Comparison of ENCODE assay signal across 25 cellular contexts in genomic region chr9:37345038-37345437, GRCh38.
"Had no signal": no experiment of that assay in that cellular context is flagged by ENCODE, and none has a peak within 500 bp of the region (broad histone marks: within the 10 kb centered on the region; RNA-seq: fewer than 3 reads in every experiment).

No MANE protein-coding gene starts in this region.

- H2AFZ ChIP-seq: hepatocyte, neural progenitor cell had no signal

- ATAC-seq: natural killer cell; sciatic nerve; stimulated activated naive B cell treated with anti-CD40 and anti-IgM and Interleukin-4, amounts not matched to agents 10 μg/mL and 1 μg/mL and 100 μg/mL, for 72 hours; stimulated activated naive CD8-positive, alpha-beta T cell treated with anti-CD3 and anti-CD28 coated beads, Interleukin-15, Interleukin-2, amounts not matched to agents 100 U/mL and 50 U/mL, for 24 hours had no signal

- H3K4me1 Mint-ChIP-seq: mesothelial cell of epicardium, nephron progenitor cell had no signal

- H3K27me3 ChIP-seq: hepatocyte, neural progenitor cell, ovary, right atrium auricular region, tibial nerve, uterus had no signal

- H3K4me3 ChIP-seq: hepatocyte, left ventricle myocardium inferior, lung, neural progenitor cell, ovary, right atrium auricular region, skin epidermis, tibial nerve, uterus had no signal

- H3K4me1 ChIP-seq: left ventricle myocardium inferior, right atrium auricular region, tibial nerve, uterus had no signal

- H3K36me3 ChIP-seq: neural progenitor cell, ovary, right atrium auricular region, uterus had no signal

- H3K4me2 ChIP-seq: hepatocyte, neural progenitor cell had no signal

- H3K27ac ChIP-seq: hepatocyte, left ventricle myocardium inferior, neural progenitor cell, ovary, right atrium auricular region, skin epidermis, tibial nerve, uterus had no signal

- H3K9me3 Mint-ChIP-seq: mesothelial cell of epicardium, naive B cell, natural killer cell, nephron progenitor cell, neural progenitor cell, type B pancreatic cell had no signal

- DNase-seq: islet precursor cell; left ventricle myocardium inferior; mesendoderm; naive B cell; natural killer cell; nephron progenitor cell; ovary; stimulated activated CD4-positive, alpha-beta T cell treated with anti-CD3 and anti-CD28 coated beads, Interleukin-12 subunit alpha, Interleukin-12 subunit beta, amount 100 ng/mL, for 4 hours; stimulated activated CD4-positive, alpha-beta T cell treated with anti-CD3 and anti-CD28 coated beads, Interleukin-15, amount 100 ng/mL, for 24 hours; stimulated activated CD4-positive, alpha-beta T cell treated with anti-CD3 and anti-CD28 coated beads, Interleukin-2, amount 100 ng/mL, for 24 hours; stimulated activated CD4-positive, alpha-beta T cell treated with anti-CD3 and anti-CD28 coated beads, Interleukin-4, amount 100 ng/mL, for 1 hour; stimulated activated naive B cell treated with anti-CD40 and anti-IgM and Interleukin-4, amounts not matched to agents 10 μg/mL and 1 μg/mL and 100 μg/mL, for 72 hours; stimulated activated naive CD8-positive, alpha-beta T cell treated with anti-CD3 and anti-CD28 coated beads, Interleukin-15, Interleukin-2, amounts not matched to agents 100 U/mL and 50 U/mL, for 24 hours; substantia nigra; uterus had no signal

- H3K9me3 ChIP-seq: left ventricle myocardium inferior, ovary, right atrium auricular region, tibial nerve, uterus had no signal

- H3K27ac Mint-ChIP-seq: mesothelial cell of epicardium, natural killer cell, nephron progenitor cell, neural progenitor cell, progenitor cell of endocrine pancreas, type B pancreatic cell had no signal

- H3K27me3 Mint-ChIP-seq: naive B cell; progenitor cell of endocrine pancreas; stimulated activated naive B cell treated with anti-CD40 and anti-IgM and Interleukin-4, amounts not matched to agents 10 μg/mL and 1 μg/mL and 100 μg/mL, for 72 hours; type B pancreatic cell had no signal

- H3K9ac ChIP-seq: neural progenitor cell had no signal

- H3K4me3 Mint-ChIP-seq: mesothelial cell of epicardium; natural killer cell; nephron progenitor cell; neural progenitor cell; stimulated activated naive B cell treated with anti-CD40 and anti-IgM and Interleukin-4, amounts not matched to agents 10 μg/mL and 1 μg/mL and 100 μg/mL, for 72 hours; type B pancreatic cell had no signal

- H3K79me2 ChIP-seq: hepatocyte had no signal

- H3K36me3 Mint-ChIP-seq: natural killer cell, neural progenitor cell had no signal
